Comparison of ENCODE assay signal across 2 cellular contexts in the genomic region with DNA sequence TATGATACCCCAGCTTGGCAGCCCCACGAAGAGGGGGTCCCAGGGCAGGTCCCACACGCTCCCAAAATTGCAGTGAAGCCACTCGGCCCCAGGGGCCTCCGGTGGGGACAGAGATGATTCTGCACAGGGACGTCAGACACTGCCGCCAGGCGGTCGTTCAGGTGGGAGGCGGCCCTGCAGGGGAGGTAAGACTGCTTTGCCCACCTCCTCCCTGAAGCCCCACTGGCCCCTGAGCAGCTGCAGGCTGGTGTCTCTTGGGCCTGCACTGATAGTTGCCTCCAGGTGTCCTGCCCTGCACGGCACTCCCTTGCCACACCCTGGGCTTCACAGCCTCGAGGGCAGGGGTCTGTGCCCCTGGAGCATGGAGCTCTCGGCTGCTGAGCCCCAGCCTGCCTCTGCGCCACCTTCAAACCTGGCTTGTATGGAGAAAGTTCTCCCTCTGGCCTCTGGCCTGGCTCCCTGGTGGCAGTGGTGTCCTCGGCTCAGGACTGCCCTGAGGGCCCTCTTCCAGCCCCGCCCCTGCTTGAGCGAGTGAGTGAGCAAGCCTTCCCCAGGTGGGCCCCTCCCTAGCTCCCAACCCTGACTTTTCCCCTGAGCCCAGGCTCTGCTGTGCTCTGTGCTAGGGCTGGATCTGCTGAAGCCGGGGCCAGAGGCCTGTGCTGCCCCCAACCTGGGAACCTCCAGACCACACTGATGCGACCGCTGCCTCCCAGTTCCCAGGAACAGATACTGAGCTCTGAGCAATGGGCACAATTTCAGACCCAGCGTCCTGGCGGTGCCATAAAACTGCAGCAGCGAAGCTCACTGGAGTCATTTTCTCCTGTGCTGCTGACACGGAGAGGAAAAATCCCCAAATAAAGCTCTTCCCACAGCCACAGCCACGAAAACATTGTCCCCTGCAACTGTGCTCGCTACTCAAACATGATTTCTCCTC.
TF ChIP-seq lines count a peak whose summit lies in the region.

No MANE protein-coding gene starts in this region.

TF ChIP-seq in HEK293, 187 proteins besides CTCF, POLR2A, EP300 and RAD21:
- TF ChIP-seq ZNF701 (tag by site-specific recombination; IDR thresholded peaks at IDR 0.05): peak; percentile 6; the same call in 1 of the 2 replicates
- TF ChIP-seq ZNF692 (tag by site-specific recombination; IDR thresholded peaks at IDR 0.05): peak; percentile 75; the same call in 1 of the 2 replicates
- no peak for TF ChIP-seq HOXC10 (CRISPR knock-in tag; IDR thresholded peaks at IDR 0.05)
- TF ChIP-seq ZNF2 (tag by site-specific recombination; IDR thresholded peaks at IDR 0.05): no peak
- no peak for TF ChIP-seq ZBTB48 (tag by site-specific recombination; IDR thresholded peaks at IDR 0.05)
- peak; percentile 68; the same call in 1 of the 2 replicates for TF ChIP-seq ZFP69B (tag by site-specific recombination; IDR thresholded peaks at IDR 0.05)
- no peak for TF ChIP-seq ZNF660 (tag by site-specific recombination; IDR thresholded peaks at IDR 0.05)
- TF ChIP-seq ZNF549 (tag by site-specific recombination; IDR thresholded peaks at IDR 0.05): no peak
- peak; percentile 44; the same call in 1 of the 2 replicates for TF ChIP-seq KLF1 (tag by site-specific recombination; IDR thresholded peaks at IDR 0.05)

TF ChIP-seq in H1, 55 proteins besides CTCF, POLR2A, EP300 and RAD21:
- TF ChIP-seq EGR1 (IDR thresholded peaks at IDR 0.05; ENCODE audit: borderline replicate concordance, low read depth, low read length): no peak
- no peak for TF ChIP-seq HDAC6 (IDR thresholded peaks at IDR 0.05; ENCODE audit: low read depth, low read length)
